In the genomic region with DNA sequence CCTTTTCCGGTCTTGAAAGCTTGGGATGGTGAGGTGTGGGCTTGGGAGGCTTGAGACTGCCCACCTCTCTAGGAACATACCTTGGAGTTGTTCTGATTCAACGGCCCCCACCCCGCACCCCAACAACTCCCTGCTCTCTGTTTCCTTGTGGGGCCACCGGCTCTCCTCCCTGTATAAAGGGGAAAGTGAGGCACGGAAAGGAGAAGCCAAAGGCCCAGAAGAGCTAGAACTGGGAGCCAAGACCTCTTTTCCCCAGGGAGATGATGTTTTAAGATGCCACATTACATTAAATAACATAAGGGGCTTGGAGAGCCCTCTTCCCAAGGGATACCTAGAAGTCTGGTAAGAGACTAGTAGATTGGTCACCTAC, we compare ENCODE assay signal across 1 cellular context.
TF ChIP-seq lines count a peak whose summit lies in the region.

No MANE protein-coding gene starts in this region.

TF ChIP-seq in H1, 55 proteins besides CTCF, POLR2A, EP300 and RAD21:
- TF ChIP-seq SP4 (IDR thresholded peaks at IDR 0.05; ENCODE audit: low read length) = no peak
- no peak for TF ChIP-seq CREB1 (IDR thresholded peaks at IDR 0.05)
- no peak for TF ChIP-seq NANOG (IDR thresholded peaks at IDR 0.05; ENCODE audit: insufficient read depth, low read depth, low read length, poor library complexity, severe bottlenecking)
- no peak for TF ChIP-seq FOSL1 (IDR thresholded peaks at IDR 0.05; ENCODE audit: insufficient read depth, low read depth, low read length)
- no peak for TF ChIP-seq SIX5 (IDR thresholded peaks at IDR 0.05; ENCODE audit: low read depth, low read length)
- TF ChIP-seq, protein P1, sequence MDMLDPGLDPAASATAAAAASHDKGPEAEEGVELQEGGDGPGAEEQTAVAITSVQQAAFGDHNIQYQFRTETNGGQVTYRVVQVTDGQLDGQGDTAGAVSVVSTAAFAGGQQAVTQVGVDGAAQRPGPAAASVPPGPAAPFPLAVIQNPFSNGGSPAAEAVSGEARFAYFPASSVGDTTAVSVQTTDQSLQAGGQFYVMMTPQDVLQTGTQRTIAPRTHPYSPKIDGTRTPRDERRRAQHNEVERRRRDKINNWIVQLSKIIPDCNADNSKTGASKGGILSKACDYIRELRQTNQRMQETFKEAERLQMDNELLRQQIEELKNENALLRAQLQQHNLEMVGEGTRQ (IDR thresholded peaks at IDR 0.05; ENCODE audit: low read length) = no peak
- TF ChIP-seq CEBPB (IDR thresholded peaks at IDR 0.05; ENCODE audit: low read depth, low read length) = no peak
- TF ChIP-seq KDM5A (IDR thresholded peaks at IDR 0.05; ENCODE audit: low read length) = no peak
- TF ChIP-seq PHF8 (conservative IDR thresholded peaks at IDR 0.05; ENCODE audit: low read depth, low read length) = no peak
- no peak for TF ChIP-seq RXRA (IDR thresholded peaks at IDR 0.05; ENCODE audit: insufficient read depth, low read depth, low read length)
- no peak for TF ChIP-seq TBP (IDR thresholded peaks at IDR 0.05; ENCODE audit: low read depth, low read length)
- TF ChIP-seq POU5F1 (IDR thresholded peaks at IDR 0.05; ENCODE audit: low read depth, low read length) = no peak
- no peak for TF ChIP-seq GTF2F1 (IDR thresholded peaks at IDR 0.05; ENCODE audit: borderline replicate concordance, low read depth, low read length)
- TF ChIP-seq ZNF274 (IDR thresholded peaks at IDR 0.05; ENCODE audit: borderline replicate concordance, extremely low read depth, low read length) = no peak
- no peak for TF ChIP-seq HDAC6 (IDR thresholded peaks at IDR 0.05; ENCODE audit: low read depth, low read length)
